ENCODE assay signal across 9 cellular contexts in the genomic region with DNA sequence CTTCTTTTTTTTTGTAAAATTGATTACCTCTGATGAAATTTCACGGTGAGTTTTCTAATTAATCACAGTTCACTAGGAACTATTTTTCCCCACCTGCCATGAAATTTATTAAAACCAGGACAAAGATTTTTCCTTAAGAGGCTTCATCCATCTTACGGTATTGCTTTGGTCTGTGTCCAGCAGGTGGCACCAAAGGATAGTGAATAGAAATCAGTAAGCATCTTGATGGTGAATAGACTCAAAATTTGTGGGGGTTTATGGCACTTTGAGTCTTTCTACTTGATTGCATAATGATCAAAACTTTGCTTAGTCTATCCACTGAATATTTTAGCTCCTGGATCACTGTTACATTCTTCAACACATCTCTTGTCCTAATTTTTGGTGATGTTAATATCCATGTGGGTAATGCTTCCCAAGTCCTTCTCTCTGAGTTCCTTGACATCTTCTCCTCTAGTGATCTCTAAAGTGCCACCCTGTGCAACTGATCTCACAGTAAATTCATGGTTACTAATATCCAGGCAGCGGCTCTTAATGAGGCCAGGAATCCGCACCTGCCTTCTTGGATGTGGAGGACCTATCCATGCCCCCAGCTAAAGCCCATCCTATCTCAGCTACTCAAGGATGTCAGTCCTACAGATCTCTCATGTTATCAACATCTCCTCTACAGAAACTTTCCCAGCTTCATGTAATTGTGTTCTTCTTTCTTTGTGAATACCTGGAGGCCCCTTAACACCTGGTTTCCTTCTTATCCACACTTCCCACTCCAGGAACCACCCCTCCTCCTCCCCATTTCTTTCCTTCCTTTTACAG. TPM values are rescaled to one million over a fixed set of nuclear protein-coding genes. Genes with fewer than 3 reads are reported as not detected.
A peak's percentile ranks its signal among the peaks of the same experiment; 100 is the strongest.
DNase-seq lines count a peak whose midpoint lies in the region; ATAC-seq and TF ChIP-seq lines count a peak whose summit lies in the region.
"Had no signal": no experiment of that assay in that cellular context is flagged by ENCODE, and none has a peak within 500 bp of the region (broad histone marks: within the 10 kb centered on the region; RNA-seq: fewer than 3 reads in every experiment).

No MANE protein-coding gene starts in this region.

- TF ChIP-seq CTCF in CD8-positive, alpha-beta T cell (IDR thresholded peaks at IDR 0.05): peak; percentile 90
- TF ChIP-seq CTCF in HCT116 (IDR thresholded peaks at IDR 0.05 in 2 of 3, conservative IDR thresholded peaks at IDR 0.05 in 1 of 3; ENCODE audit: borderline replicate concordance in 1 of 3, insufficient read depth in 1 of 3, low read depth in 2 of 3, low read length in 2 of 3) (peak; percentile 70 to 92 (median 86)), left lung (IDR thresholded peaks at IDR 0.05) (peak; percentile 58 to 77)

- no peaks in the 10 kb centered on the region for H3K36me3 Mint-ChIP-seq in CD8-positive, alpha-beta T cell
- H3K36me3 Mint-ChIP-seq: IgD-negative memory B cell had no signal

- H3K27me3 Mint-ChIP-seq in CD8-positive, alpha-beta T cell (ENCODE audit: low read depth): peaks cover 12% of the 10 kb centered on the region

- H4K20me1 ChIP-seq in HCT116 (ENCODE audit: insufficient read depth): no peaks in the 10 kb centered on the region

- no peaks in the 10 kb centered on the region for H3K9me2 ChIP-seq in HCT116 (ENCODE audit: insufficient read depth)

- DNase-seq in CD8-positive, alpha-beta T cell: peak; percentile 10 to 71 (median 43)
- peak; percentile 80 for DNase-seq in HCT116 (ENCODE audit: low read depth, low spot score)
- peak; percentile 27 for DNase-seq in NCI-H226
- DNase-seq in activated CD4-positive, alpha-beta T cell treated with anti-CD3 and anti-CD28 coated beads for 1 hour: peak; percentile 24
- peak; percentile 92 for DNase-seq in cerebellar cortex (ENCODE audit: low spot score)
- DNase-seq in left lung: no peak
- peak; percentile 8 to 29 (median 20) for DNase-seq in stimulated activated CD4-positive, alpha-beta T cell treated with anti-CD3 and anti-CD28 coated beads, TNF-alpha, amount 100 ng/mL, for 1 hour (ENCODE audit: low read depth in 3 of 3, low spot score in 1 of 3)

- peak; percentile 52 for ATAC-seq in CD8-positive, alpha-beta T cell
- peak; percentile 81 for ATAC-seq in HCT116
- peak; percentile 86 for ATAC-seq in left lung
- no peak for ATAC-seq in GM21528 (IDR thresholded peaks at IDR 0.05; ENCODE audit: low FRiP score, unreplicated experiment)

- peaks cover 3% of the 10 kb centered on the region for H3K9me3 Mint-ChIP-seq in CD8-positive, alpha-beta T cell

- RAD21 ChIA-PET in HCT116 (lab: Charles Lee; ENCODE audit: low non-redundant PET in 1 of 2, low total read pairs in 2 of 2, uncharacterized antibody in 2 of 2, unreplicated experiment in 2 of 2): interaction anchor here in 1 of 2 experiments (1.0 kb wide), 1 partner anchor 428 kb away, joined by 4 read pairs; no protein-coding TSS in a partner anchor

- no peak overlapping the region for H3K27ac Mint-ChIP-seq in CD8-positive, alpha-beta T cell
- H3K27ac Mint-ChIP-seq: IgD-negative memory B cell had no signal

- BruUV-seq in HCT116 (replicated peaks; lab: Mats Ljungman, UMichigan): no TSS peak

- H3K4me2 ChIP-seq in HCT116 (ENCODE audit: low read length): no peak overlapping the region

- no peak overlapping the region for H3K9ac ChIP-seq in HCT116 (ENCODE audit: low read length)

- intact Hi-C loops in CD8-positive, alpha-beta T cell (cut with DNase I, micrococcal nuclease): loop anchor here (1.0 to 10.0 kb wide), 7 partner anchors 428 to 1441 kb away; no protein-coding TSS in a partner anchor
- intact Hi-C loops in HCT116 (cut with micrococcal nuclease): loop anchor here (1.0 to 5.0 kb wide), 4 partner anchors 428 to 1348 kb away; no protein-coding TSS in a partner anchor
- intact Hi-C loops in left lung (cut with DNase I): loop anchor here in 1 of 2 donors (5.0 to 10.0 kb wide), 2 partner anchors 426 to 648 kb away; no protein-coding TSS in a partner anchor

- CTCF ChIA-PET in CD8-positive, alpha-beta T cell (lab: Charles Lee): interaction anchor here (0.7 to 2.8 kb wide), 14 partner anchors 11 to 1347 kb away, joined by 3 to 11 read pairs (median 4); no protein-coding TSS in a partner anchor
- CTCF ChIA-PET in HCT116 (lab: Charles Lee): interaction anchor here (0.5 to 3.6 kb wide), 3 partner anchors 239 to 429 kb away, joined by 3 to 18 read pairs (median 6); no protein-coding TSS in a partner anchor

- no peaks in the 10 kb centered on the region for H3K27me3 ChIP-seq in CD8-positive, alpha-beta T cell (ENCODE audit: insufficient read depth, low read length)
- H3K27me3 ChIP-seq in HCT116 (ENCODE audit: insufficient read depth, low read length) (no peaks in the 10 kb centered on the region), left lung (peaks cover 0 to 4% of the 10 kb centered on the region in 2 donors)

- no peak overlapping the region for H3K4me3 ChIP-seq in CD8-positive, alpha-beta T cell (ENCODE audit: low read depth, low read length)
- H3K4me3 ChIP-seq in HCT116 (replicated peaks in 1 of 2; ENCODE audit: low read depth in 1 of 2, low read length in 2 of 2) (no peak overlapping the region), left lung (no peak overlapping the region)

- peak overlapping the region; percentile 18 for H2AFZ ChIP-seq in HCT116 (ENCODE audit: low read depth, low read length, poor library complexity, severe bottlenecking)

- no peak for TF ChIP-seq POLR2A in HCT116 (IDR thresholded peaks at IDR 0.05; ENCODE audit: borderline replicate concordance, extremely low read depth, insufficient read depth, insufficient read length)

- no peaks in the 10 kb centered on the region for H3K79me2 ChIP-seq in HCT116 (ENCODE audit: insufficient read depth, low read length)

- POLR2A ChIA-PET in CD8-positive, alpha-beta T cell (lab: Charles Lee): no interaction called here
- POLR2A ChIA-PET in HCT116 (lab: Charles Lee): no interaction called here

- H3K4me1 Mint-ChIP-seq in CD8-positive, alpha-beta T cell (ENCODE audit: low read depth): no peaks in the 10 kb centered on the region
- H3K4me1 Mint-ChIP-seq: IgD-negative memory B cell had no signal

- peak; percentile 94 for TF ChIP-seq RAD21 in HCT116 (IDR thresholded peaks at IDR 0.05; ENCODE audit: low read depth)

- H3K27ac ChIP-seq in CD8-positive, alpha-beta T cell (ENCODE audit: low read depth, low read length): no peak overlapping the region
- no peak overlapping the region for H3K27ac ChIP-seq in HCT116 (ENCODE audit: low read depth, low read length)
- H3K27ac ChIP-seq in left lung: no peak overlapping the region

- no peak overlapping the region for H3K4me3 Mint-ChIP-seq in CD8-positive, alpha-beta T cell
- H3K4me3 Mint-ChIP-seq: IgD-negative memory B cell had no signal

- no peaks in the 10 kb centered on the region for H3K4me1 ChIP-seq in CD8-positive, alpha-beta T cell (ENCODE audit: insufficient read depth, low read length)
- H3K4me1 ChIP-seq in HCT116 (ENCODE audit: control insufficient read depth in 1 of 2, insufficient read depth in 2 of 2, low read length in 2 of 2): no peaks in the 10 kb centered on the region
- no peaks in the 10 kb centered on the region for H3K4me1 ChIP-seq in left lung

- no peaks in the 10 kb centered on the region for H3K36me3 ChIP-seq in CD8-positive, alpha-beta T cell (ENCODE audit: insufficient read depth, low read length)
- H3K36me3 ChIP-seq in HCT116 (ENCODE audit: control insufficient read depth in 1 of 2, insufficient read depth in 2 of 2, low read length in 2 of 2) (no peaks in the 10 kb centered on the region), left lung (no peaks in the 10 kb centered on the region)

- H3K9me3 ChIP-seq in CD8-positive, alpha-beta T cell (ENCODE audit: low read length): no peaks in the 10 kb centered on the region
- peaks cover 0 to 14% of the 10 kb centered on the region in 2 experiments; a peak in 2 of 4 replicates for H3K9me3 ChIP-seq in HCT116 (ENCODE audit: control insufficient read depth in 1 of 2, insufficient read depth in 1 of 2, low read depth in 1 of 2, low read length in 2 of 2)
- H3K9me3 ChIP-seq in left lung: peaks cover 0 to 8% of the 10 kb centered on the region in 2 donors

TF ChIP-seq in HCT116, 20 proteins besides CTCF, POLR2A, EP300 and RAD21 (continues in another document):
- no peak for TF ChIP-seq ZFX (IDR thresholded peaks at IDR 0.05)
- no peak for TF ChIP-seq SP1 (IDR thresholded peaks at IDR 0.05; ENCODE audit: low read depth)
- no peak for TF ChIP-seq SIN3A (IDR thresholded peaks at IDR 0.05; ENCODE audit: low read depth)
- TF ChIP-seq ZNF274 (IDR thresholded peaks at IDR 0.05; ENCODE audit: low read depth, low read length): no peak
- TF ChIP-seq POLR2AphosphoS5 (IDR thresholded peaks at IDR 0.05; ENCODE audit: low read depth, low read length): no peak
- TF ChIP-seq, protein P1, sequence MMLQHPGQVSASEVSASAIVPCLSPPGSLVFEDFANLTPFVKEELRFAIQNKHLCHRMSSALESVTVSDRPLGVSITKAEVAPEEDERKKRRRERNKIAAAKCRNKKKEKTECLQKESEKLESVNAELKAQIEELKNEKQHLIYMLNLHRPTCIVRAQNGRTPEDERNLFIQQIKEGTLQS (IDR thresholded peaks at IDR 0.05): no peak
- no peak for TF ChIP-seq ZBTB33 (IDR thresholded peaks at IDR 0.05; ENCODE audit: extremely low read depth, insufficient replicate concordance, low read length)
- no peak for TF ChIP-seq EGR1 (IDR thresholded peaks at IDR 0.05; ENCODE audit: low read depth)
- TF ChIP-seq CEBPB (IDR thresholded peaks at IDR 0.05; ENCODE audit: low read depth): no peak
- no peak for TF ChIP-seq TCF7L2 (IDR thresholded peaks at IDR 0.05; ENCODE audit: borderline replicate concordance, extremely low read depth, insufficient read depth, insufficient read length)
- TF ChIP-seq FOSL1 (IDR thresholded peaks at IDR 0.05; ENCODE audit: low read depth): no peak
- TF ChIP-seq JUND (IDR thresholded peaks at IDR 0.05): no peak
- TF ChIP-seq EZH2 (IDR thresholded peaks at IDR 0.05): no peak

RNA-seq across cellular contexts. Expression of gene STMND1, which starts 54.5 kb away (rescaled TPM):
- not detected for total RNA-seq in CD8-positive, alpha-beta T cell
- total RNA-seq in HCT116 (2021; ENCODE audit: unreplicated experiment) (not detected), left lung (1 to 10 TPM in 1 of 2 donors, not detected in 1; 2.5 TPM)
- 0.13 TPM in 1 of 2 replicates, not detected in the other for polyA plus RNA-seq in HCT116 (2012)
- polyA plus RNA-seq: IgD-negative memory B cell had no signal

Comparison
In these comparisons a context has a peak if more than half of its experiments do, and no peak if none do; other contexts are left out.
1. DNase-seq: peak in CD8-positive, alpha-beta T cell (7 of 7), HCT116 (single experiment), NCI-H226 (single experiment), activated CD4-positive, alpha-beta T cell treated with anti-CD3 and anti-CD28 coated beads for 1 hour (single experiment), cerebellar cortex (single experiment) and stimulated activated CD4-positive, alpha-beta T cell treated with anti-CD3 and anti-CD28 coated beads, TNF-alpha, amount 100 ng/mL, for 1 hour (3 of 3); none in left lung (0 of 2).
2. Peak in every context shown above with its lines, with median percentiles within 50 percentile points of each other: CTCF ChIP-seq.